Comparison of ENCODE assay signal across 9 cellular contexts in the genomic region with DNA sequence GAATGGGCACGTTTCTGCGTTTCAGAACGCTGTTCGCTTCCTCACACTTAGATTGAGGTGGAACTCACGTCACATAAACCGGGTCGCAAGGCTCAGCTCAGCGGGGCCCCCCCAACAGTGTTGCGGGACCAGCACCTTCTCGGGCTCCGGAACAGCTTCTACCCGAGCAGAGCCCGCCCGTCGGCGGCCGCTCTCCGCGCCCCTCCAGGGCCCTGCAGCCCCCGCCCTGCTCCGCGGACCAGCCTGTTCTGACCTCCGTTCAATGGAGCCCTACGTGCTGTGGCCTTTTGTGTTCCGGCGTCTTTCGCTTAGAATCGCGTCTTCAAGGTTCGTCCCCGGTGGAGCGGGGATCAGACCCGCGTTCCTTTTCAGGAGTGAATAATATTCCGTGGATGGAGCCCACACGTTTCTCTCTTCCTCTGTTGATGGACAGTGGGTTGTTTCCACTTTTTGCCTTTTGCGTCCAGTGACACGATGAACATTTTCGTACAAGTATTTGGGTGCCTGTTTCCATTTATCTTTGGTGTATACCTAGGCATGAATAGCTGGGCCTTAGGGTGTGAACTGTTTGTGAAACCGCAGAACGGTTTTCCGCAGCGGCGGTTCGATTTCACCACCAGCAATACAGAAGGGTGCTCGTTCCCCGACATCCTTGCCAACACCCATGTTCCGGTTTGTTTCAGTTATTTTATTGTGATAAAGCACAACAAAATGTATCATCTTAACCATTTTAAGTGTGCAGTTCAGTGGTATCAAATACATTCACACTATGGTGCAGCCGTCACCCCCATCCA. TPM values are rescaled to one million over a fixed set of nuclear protein-coding genes. Genes with fewer than 3 reads are reported as not detected.
DNase-seq lines count a peak whose midpoint lies in the region; ATAC-seq and TF ChIP-seq lines count a peak whose summit lies in the region.
"Had no signal": no experiment of that assay in that cellular context is flagged by ENCODE, and none has a peak within 500 bp of the region (broad histone marks: within the 10 kb centered on the region; RNA-seq: fewer than 3 reads in every experiment).

No MANE protein-coding gene starts in this region.

- H3K27me3 ChIP-seq in cardiac muscle cell (peaks cover 66% of the 10 kb centered on the region), right atrium auricular region (peaks cover 4 to 20% of the 10 kb centered on the region in 2 donors)

- H3K27ac ChIP-seq in cardiac muscle cell (no peak overlapping the region), right atrium auricular region (no peak overlapping the region), coronary artery (no peak overlapping the region)

- no peaks in the 10 kb centered on the region for H3K9me3 Mint-ChIP-seq in activated naive CD8-positive, alpha-beta T cell treated with anti-CD3 and anti-CD28 coated beads, Interleukin-2, amount 50 U/mL, for 24 hours
- H3K9me3 Mint-ChIP-seq in mesothelial cell of epicardium = peaks cover 10% of the 10 kb centered on the region
- peaks cover 7% of the 10 kb centered on the region for H3K9me3 Mint-ChIP-seq in type B pancreatic cell

- H3K27me3 Mint-ChIP-seq in activated naive CD8-positive, alpha-beta T cell treated with anti-CD3 and anti-CD28 coated beads, Interleukin-2, amount 50 U/mL, for 24 hours = peaks cover 46% of the 10 kb centered on the region
- H3K27me3 Mint-ChIP-seq in mesothelial cell of epicardium (ENCODE audit: low read depth) = peaks cover 75% of the 10 kb centered on the region
- peaks cover 51% of the 10 kb centered on the region for H3K27me3 Mint-ChIP-seq in type B pancreatic cell

- no peak for ATAC-seq in activated naive CD8-positive, alpha-beta T cell treated with anti-CD3 and anti-CD28 coated beads, Interleukin-2, amount 50 U/mL, for 24 hours
- no peak for ATAC-seq in HG02970 (IDR thresholded peaks at IDR 0.05; ENCODE audit: low FRiP score, unreplicated experiment)
- no peak for ATAC-seq in esophagus mucosa

- H3K4me1 ChIP-seq in cardiac muscle cell (ENCODE audit: low read depth) (peaks cover 8% of the 10 kb centered on the region), right atrium auricular region (peaks cover 0 to 17% of the 10 kb centered on the region in 2 donors)

- no peaks in the 10 kb centered on the region for H3K9me3 ChIP-seq in cardiac muscle cell (ENCODE audit: low read depth)
- H3K9me3 ChIP-seq in right atrium auricular region = no peaks in the 10 kb centered on the region

- peaks cover 2% of the 10 kb centered on the region for H3K36me3 Mint-ChIP-seq in activated naive CD8-positive, alpha-beta T cell treated with anti-CD3 and anti-CD28 coated beads, Interleukin-2, amount 50 U/mL, for 24 hours (ENCODE audit: low read depth)
- peaks cover 6% of the 10 kb centered on the region for H3K36me3 Mint-ChIP-seq in mesothelial cell of epicardium
- no peaks in the 10 kb centered on the region for H3K36me3 Mint-ChIP-seq in type B pancreatic cell

- DNase-seq in cardiac muscle cell (ENCODE audit: low read depth in 1 of 2, low spot score in 1 of 2) (no peak), right atrium auricular region (ENCODE audit: low spot score) (no peak), mesothelial cell of epicardium (ENCODE audit: low spot score in 2 of 2, unreplicated experiment in 2 of 2) (no peak), type B pancreatic cell (ENCODE audit: extremely low spot score, unreplicated experiment) (no peak), coronary artery (ENCODE audit: low spot score) (no peak)
- DNase-seq in activated naive CD8-positive, alpha-beta T cell treated with anti-CD3 and anti-CD28 coated beads, Interleukin-2, amount 50 U/mL, for 24 hours = no peak

- H3K4me3 ChIP-seq in cardiac muscle cell = peak overlapping the region; percentile 36
- peak overlapping the region in 1 of 2 donors; percentile 45 for H3K4me3 ChIP-seq in right atrium auricular region
- no peak overlapping the region for H3K4me3 ChIP-seq in coronary artery

- no peaks in the 10 kb centered on the region for H3K36me3 ChIP-seq in cardiac muscle cell
- H3K36me3 ChIP-seq in right atrium auricular region = no peaks in the 10 kb centered on the region

- H3K4me3 Mint-ChIP-seq in activated naive CD8-positive, alpha-beta T cell treated with anti-CD3 and anti-CD28 coated beads, Interleukin-2, amount 50 U/mL, for 24 hours = peak overlapping the region; percentile 60
- peak overlapping the region; percentile 57 for H3K4me3 Mint-ChIP-seq in mesothelial cell of epicardium
- peak overlapping the region; percentile 83 for H3K4me3 Mint-ChIP-seq in type B pancreatic cell

- H3K27ac Mint-ChIP-seq in activated naive CD8-positive, alpha-beta T cell treated with anti-CD3 and anti-CD28 coated beads, Interleukin-2, amount 50 U/mL, for 24 hours = no peak overlapping the region
- no peak overlapping the region for H3K27ac Mint-ChIP-seq in mesothelial cell of epicardium
- no peak overlapping the region for H3K27ac Mint-ChIP-seq in type B pancreatic cell

- peaks cover 15% of the 10 kb centered on the region for H3K4me1 Mint-ChIP-seq in activated naive CD8-positive, alpha-beta T cell treated with anti-CD3 and anti-CD28 coated beads, Interleukin-2, amount 50 U/mL, for 24 hours
- peaks cover 3% of the 10 kb centered on the region for H3K4me1 Mint-ChIP-seq in mesothelial cell of epicardium
- H3K4me1 Mint-ChIP-seq in type B pancreatic cell (ENCODE audit: unreplicated experiment) = no peaks in the 10 kb centered on the region

- TF ChIP-seq CTCF in cardiac muscle cell (IDR thresholded peaks at IDR 0.05; ENCODE audit: low read depth, low read length) = no peak
- no peak for TF ChIP-seq CTCF in right atrium auricular region (IDR thresholded peaks at IDR 0.05)
- no peak for TF ChIP-seq CTCF in mesothelial cell of epicardium (IDR thresholded peaks at IDR 0.05; ENCODE audit: unreplicated experiment)
- no peak for TF ChIP-seq CTCF in type B pancreatic cell (conservative IDR thresholded peaks at IDR 0.05)
- no peak for TF ChIP-seq CTCF in coronary artery (IDR thresholded peaks at IDR 0.05)

RNA-seq across cellular contexts. Expression of gene SLC22A31, which starts 2.3 kb away (rescaled TPM):
- total RNA-seq in cardiac muscle cell = 3.1 and 39.4 TPM in 2 replicates
- 10.9 and 36.3 TPM in 2 replicates for polyA plus RNA-seq in cardiac muscle cell
- total RNA-seq in right atrium auricular region = under 1 TPM in 1 of 2 donors, not detected in 1; 0.75 TPM
- 1.1 to 1.7 TPM (median 1.1 TPM) in 3 replicates for total RNA-seq in mesothelial cell of epicardium
- total RNA-seq in type B pancreatic cell (ENCODE audit: low replicate concordance) = 2.9 and 5.3 TPM in 2 replicates
- total RNA-seq in esophagus mucosa = not detected
- total RNA-seq: temporal lobe had no signal

RNA-seq across cellular contexts. Expression of gene ZNF778, which starts 14.9 kb away (rescaled TPM):
- total RNA-seq in cardiac muscle cell = 25.8 and 31.8 TPM in 2 replicates
- polyA plus RNA-seq in cardiac muscle cell = 4.1 and 9.5 TPM in 2 replicates
- 1 to 10 TPM; 5.7 to 8.0 TPM for total RNA-seq in right atrium auricular region
- total RNA-seq in mesothelial cell of epicardium = 8.9 to 12.5 TPM (median 10.4 TPM) in 3 replicates
- 8.2 and 14.4 TPM in 2 replicates for total RNA-seq in type B pancreatic cell (ENCODE audit: low replicate concordance)
- total RNA-seq in esophagus mucosa = 5.3 TPM

RNA-seq across cellular contexts. Expression of gene CDH15, which starts 31.1 kb away (rescaled TPM):
- total RNA-seq in cardiac muscle cell = 0.92 and 1.5 TPM in 2 replicates
- polyA plus RNA-seq in cardiac muscle cell = 0.78 and 1.4 TPM in 2 replicates
- total RNA-seq in right atrium auricular region = not detected
- total RNA-seq in mesothelial cell of epicardium = 0.18 to 0.24 TPM (median 0.20 TPM) in 3 replicates
- 5.0 TPM in 1 of 2 replicates, not detected in the other for total RNA-seq in type B pancreatic cell (ENCODE audit: low replicate concordance)
- total RNA-seq in esophagus mucosa = not detected
